27 cellular contexts compared by ENCODE assay signal in the genomic region with DNA sequence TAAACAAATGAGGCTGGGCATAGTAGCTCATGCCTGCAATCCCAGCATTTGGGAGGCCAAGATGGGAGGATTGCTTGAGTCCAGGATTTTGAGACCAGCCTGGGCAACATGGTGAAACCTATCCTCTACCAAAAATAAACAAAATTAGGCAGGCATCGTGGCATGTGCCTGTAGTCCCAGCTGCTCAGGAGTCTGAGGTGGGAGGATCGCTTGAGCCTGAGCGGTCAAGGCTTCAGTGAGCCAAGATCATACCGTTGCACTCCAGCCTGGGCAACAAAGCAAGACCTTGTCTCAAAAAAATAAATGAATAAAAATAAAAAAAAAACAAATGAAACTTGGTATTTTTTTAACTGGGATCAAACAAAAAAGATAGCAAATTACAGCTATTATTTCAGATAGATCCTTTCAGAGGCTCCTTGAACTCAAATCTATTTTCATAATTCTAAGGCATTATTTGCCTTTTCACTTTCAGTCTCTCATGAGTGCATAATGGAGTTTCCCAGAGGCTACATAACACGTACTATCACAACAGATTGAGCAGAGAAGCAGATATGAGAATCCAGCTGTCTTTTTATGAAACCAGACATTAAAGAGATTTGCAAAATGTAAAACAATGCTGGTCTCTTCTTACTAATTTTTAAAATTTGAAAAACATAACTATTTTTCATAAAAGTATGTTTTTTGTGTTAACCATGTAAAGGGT. TPM values are rescaled to one million over a fixed set of nuclear protein-coding genes. Genes with fewer than 3 reads are reported as not detected.
DNase-seq lines count a peak whose midpoint lies in the region; ATAC-seq and TF ChIP-seq lines count a peak whose summit lies in the region.
"Had no signal": no experiment of that assay in that cellular context is flagged by ENCODE, and none has a peak within 500 bp of the region (broad histone marks: within the 10 kb centered on the region; RNA-seq: fewer than 3 reads in every experiment).

No MANE protein-coding gene starts in this region.

- no peaks in the 10 kb centered on the region for H3K9me2 ChIP-seq in OCI-LY1 (ENCODE audit: low read depth, low read length)
- H3K9me2 ChIP-seq: SK-N-SH had no signal

- H3K27me3 ChIP-seq in OCI-LY1 (ENCODE audit: insufficient read depth, low read length): no peaks in the 10 kb centered on the region
- H3K27me3 ChIP-seq in CD4-positive, alpha-beta T cell (ENCODE audit: control insufficient read depth, insufficient read depth, low read length): no peaks in the 10 kb centered on the region
- H3K27me3 ChIP-seq: brain microvascular endothelial cell, neutrophil, sigmoid colon had no signal

- no peaks in the 10 kb centered on the region for H3K79me2 ChIP-seq in OCI-LY1 (ENCODE audit: insufficient read depth, low read length)

- H3F3A ChIP-seq in OCI-LY1 (ENCODE audit: insufficient read depth, low read length): no peaks in the 10 kb centered on the region

- H3K36me3 Mint-ChIP-seq in T-helper 1 cell treated with Interleukin-12 subunit alpha and Interleukin-12 subunit beta and Interleukin-4 antibody, amounts not matched to agents 30 μg/mL and 1 μg/mL, for 36 hours (ENCODE audit: low read depth): peaks cover 11% of the 10 kb centered on the region
- peaks cover 17 to 28% of the 10 kb centered on the region in 2 donors for H3K36me3 Mint-ChIP-seq in stimulated activated naive B cell treated with anti-CD40 and anti-IgM and Interleukin-4, amounts not matched to agents 10 μg/mL and 1 μg/mL and 100 μg/mL, for 72 hours
- H3K36me3 Mint-ChIP-seq in CD4-positive, alpha-beta T cell (ENCODE audit: low read depth): peaks cover 7% of the 10 kb centered on the region

- TF ChIP-seq CTCF in OCI-LY1 (IDR thresholded peaks at IDR 0.05; ENCODE audit: low read length): no peak
- TF ChIP-seq CTCF in CD4-positive, alpha-beta T cell (IDR thresholded peaks at IDR 0.05): no peak

- no peak overlapping the region for H2AFZ ChIP-seq in OCI-LY1 (ENCODE audit: low read length)

- peaks cover 4% of the 10 kb centered on the region for H3K9me3 Mint-ChIP-seq in T-helper 1 cell treated with Interleukin-12 subunit alpha and Interleukin-12 subunit beta and Interleukin-4 antibody, amounts not matched to agents 30 μg/mL and 1 μg/mL, for 36 hours
- H3K9me3 Mint-ChIP-seq in stimulated activated naive B cell treated with anti-CD40 and anti-IgM and Interleukin-4, amounts not matched to agents 10 μg/mL and 1 μg/mL and 100 μg/mL, for 72 hours: peaks cover 0 to 3% of the 10 kb centered on the region in 2 donors
- H3K9me3 Mint-ChIP-seq in CD4-positive, alpha-beta T cell: peaks cover 5% of the 10 kb centered on the region
- H3K9me3 Mint-ChIP-seq: H9 had no signal

- no peak overlapping the region for H3K4me3 ChIP-seq in OCI-LY1 (ENCODE audit: low read depth, low read length, poor library complexity, severe bottlenecking)
- H3K4me3 ChIP-seq: psoas muscle, sigmoid colon had no signal

- CTCF ChIA-PET in CD4-positive, alpha-beta T cell (lab: Charles Lee): interaction anchor here (1.1 kb wide), 1 partner anchor 326 kb away, joined by 3 read pairs; no protein-coding TSS in a partner anchor

- H3K4me2 ChIP-seq in OCI-LY1 (ENCODE audit: low read length): no peak overlapping the region
- H3K4me2 ChIP-seq: KMS-11, SK-N-SH had no signal

- no peak for DNase-seq in T-helper 1 cell
- no peak for DNase-seq in stimulated activated naive B cell treated with anti-CD40 and anti-IgM and Interleukin-4, amounts not matched to agents 10 μg/mL and 1 μg/mL and 100 μg/mL, for 72 hours
- DNase-seq in medulla oblongata (ENCODE audit: extremely low spot score): no peak
- no peak for DNase-seq in CD4-positive, alpha-beta T cell
- DNase-seq: activated CD4-positive, alpha-beta T cell treated with anti-CD3 and anti-CD28 coated beads, Interleukin-2, amount 10 ng/mL, durations not matched to agents 7 days and 5 days; activated naive CD4-positive, alpha-beta T cell treated with Interleukin-2 at 50 U/mL for 16 hours; amniotic stem cell; brain microvascular endothelial cell; H9; mesendoderm; NCI-H1417 treated with DMSO at 0.1 percent for 48 hours; NCI-H2081 treated with DMSO at 0.1 percent for 48 hours; NCI-H82; psoas muscle; sigmoid colon; SK-N-SH; stimulated activated CD4-positive, alpha-beta T cell treated with anti-CD3 and anti-CD28 coated beads, Interleukin-15, amount 100 ng/mL, for 24 hours; stimulated activated naive CD4-positive, alpha-beta T cell had no signal

- peak overlapping the region; percentile 23 for H3K27ac ChIP-seq in OCI-LY1 (ENCODE audit: low read depth, low read length, poor library complexity, severe bottlenecking)
- no peak overlapping the region for H3K27ac ChIP-seq in CD4-positive, alpha-beta T cell (ENCODE audit: low read depth, low read length)
- H3K27ac ChIP-seq: 22Rv1, brain microvascular endothelial cell, KMS-11, neutrophil, psoas muscle, sigmoid colon, VCaP had no signal

- no peaks in the 10 kb centered on the region for H3K27me3 Mint-ChIP-seq in T-helper 1 cell treated with Interleukin-12 subunit alpha and Interleukin-12 subunit beta and Interleukin-4 antibody, amounts not matched to agents 30 μg/mL and 1 μg/mL, for 36 hours (ENCODE audit: low read depth)
- no peaks in the 10 kb centered on the region for H3K27me3 Mint-ChIP-seq in stimulated activated naive B cell treated with anti-CD40 and anti-IgM and Interleukin-4, amounts not matched to agents 10 μg/mL and 1 μg/mL and 100 μg/mL, for 72 hours
- no peaks in the 10 kb centered on the region for H3K27me3 Mint-ChIP-seq in CD4-positive, alpha-beta T cell
- H3K27me3 Mint-ChIP-seq: activated CD4-positive, alpha-beta T cell treated with anti-CD3 and anti-CD28 coated beads, Interleukin-2, amount 10 ng/mL, durations not matched to agents 7 days and 5 days had no signal

- peak; percentile 65 for ATAC-seq in GM19395 (IDR thresholded peaks at IDR 0.05; ENCODE audit: unreplicated experiment)
- ATAC-seq in stimulated activated naive B cell treated with anti-CD40 and anti-IgM and Interleukin-4, amounts not matched to agents 10 μg/mL and 1 μg/mL and 100 μg/mL, for 72 hours (replicated peaks): peak; percentile 81 to 82
- no peak for ATAC-seq in CD4-positive, alpha-beta T cell (ENCODE audit: poor library complexity)
- no peak for ATAC-seq in GM21381 (IDR thresholded peaks at IDR 0.05; ENCODE audit: unreplicated experiment)
- ATAC-seq: left lobe of liver, psoas muscle had no signal

- intact Hi-C loops in CD4-positive, alpha-beta T cell (cut with DNase I, micrococcal nuclease): loop anchor here in 1 of 2 experiments (5.0 kb wide), 1 partner anchor 268 kb away; the partner anchor contains the start of gene ANKRD42

- no peaks in the 10 kb centered on the region for H4K20me1 ChIP-seq in OCI-LY1 (ENCODE audit: insufficient read depth, low read length)

- no peak overlapping the region for H3K9ac ChIP-seq in OCI-LY1 (ENCODE audit: low read length)
- H3K9ac ChIP-seq: KMS-11, SK-N-SH had no signal

- POLR2A ChIA-PET in CD4-positive, alpha-beta T cell (lab: Charles Lee): interaction anchor here (1.9 kb wide), 1 partner anchor 23 kb away, joined by 6 read pairs; the partner anchor contains the start of gene DDIAS

- peaks cover 50% of the 10 kb centered on the region for H3K4me1 ChIP-seq in OCI-LY1 (ENCODE audit: insufficient read depth, low read length, severe bottlenecking)
- H3K4me1 ChIP-seq: psoas muscle, sigmoid colon had no signal

- peaks cover 65% of the 10 kb centered on the region for H3K36me3 ChIP-seq in OCI-LY1 (ENCODE audit: insufficient read depth, low read length)
- H3K36me3 ChIP-seq: brain microvascular endothelial cell, sigmoid colon had no signal

- H3K4me1 Mint-ChIP-seq in T-helper 1 cell treated with Interleukin-12 subunit alpha and Interleukin-12 subunit beta and Interleukin-4 antibody, amounts not matched to agents 30 μg/mL and 1 μg/mL, for 36 hours (ENCODE audit: low read depth): peaks cover 37% of the 10 kb centered on the region
- peaks cover 33 to 64% of the 10 kb centered on the region in 2 donors for H3K4me1 Mint-ChIP-seq in stimulated activated naive B cell treated with anti-CD40 and anti-IgM and Interleukin-4, amounts not matched to agents 10 μg/mL and 1 μg/mL and 100 μg/mL, for 72 hours
- H3K4me1 Mint-ChIP-seq in CD4-positive, alpha-beta T cell (ENCODE audit: low read depth): peaks cover 45% of the 10 kb centered on the region
- H3K4me1 Mint-ChIP-seq: H9 had no signal

- H3K9me3 ChIP-seq in OCI-LY1 (ENCODE audit: low read length): no peaks in the 10 kb centered on the region
- H3K9me3 ChIP-seq in CD4-positive, alpha-beta T cell (ENCODE audit: control insufficient read depth, low read length): no peaks in the 10 kb centered on the region
- H3K9me3 ChIP-seq: neutrophil, psoas muscle, sigmoid colon, SK-N-SH had no signal

- H3K4me3 Mint-ChIP-seq in T-helper 1 cell treated with Interleukin-12 subunit alpha and Interleukin-12 subunit beta and Interleukin-4 antibody, amounts not matched to agents 30 μg/mL and 1 μg/mL, for 36 hours: no peak overlapping the region
- H3K4me3 Mint-ChIP-seq in stimulated activated naive B cell treated with anti-CD40 and anti-IgM and Interleukin-4, amounts not matched to agents 10 μg/mL and 1 μg/mL and 100 μg/mL, for 72 hours: no peak overlapping the region
- no peak overlapping the region for H3K4me3 Mint-ChIP-seq in CD4-positive, alpha-beta T cell
- H3K4me3 Mint-ChIP-seq: activated CD4-positive, alpha-beta T cell treated with anti-CD3 and anti-CD28 coated beads, Interleukin-2, amount 10 ng/mL, durations not matched to agents 7 days and 5 days; H9 had no signal

- peak overlapping the region; percentile 37 for H3K27ac Mint-ChIP-seq in T-helper 1 cell treated with Interleukin-12 subunit alpha and Interleukin-12 subunit beta and Interleukin-4 antibody, amounts not matched to agents 30 μg/mL and 1 μg/mL, for 36 hours
- peak overlapping the region; percentile 69 for H3K27ac Mint-ChIP-seq in stimulated activated naive B cell treated with anti-CD40 and anti-IgM and Interleukin-4, amounts not matched to agents 10 μg/mL and 1 μg/mL and 100 μg/mL, for 72 hours
- H3K27ac Mint-ChIP-seq in CD4-positive, alpha-beta T cell: no peak overlapping the region
- H3K27ac Mint-ChIP-seq: activated CD4-positive, alpha-beta T cell treated with anti-CD3 and anti-CD28 coated beads, Interleukin-2, amount 10 ng/mL, durations not matched to agents 7 days and 5 days had no signal

RNA-seq across cellular contexts. Expression of gene DDIAS, which starts 23.1 kb away (rescaled TPM):
- total RNA-seq in CD4-positive, alpha-beta T cell: under 1 TPM; 0.59 to 0.85 TPM

RNA-seq across cellular contexts. Expression of gene PRCP, which starts 24.4 kb away (rescaled TPM):
- 10 to 100 TPM; 13.7 to 16.0 TPM for total RNA-seq in CD4-positive, alpha-beta T cell

Comparison
In these comparisons a context has a peak if more than half of its experiments do, and no peak if none do; other contexts are left out.
1. ATAC-seq: peak in GM19395 (single experiment) and stimulated activated naive B cell treated with anti-CD40 and anti-IgM and Interleukin-4, amounts not matched to agents 10 μg/mL and 1 μg/mL and 100 μg/mL, for 72 hours (2 of 2); none in CD4-positive, alpha-beta T cell (single experiment) and GM21381 (single experiment).